In genomic region chr2:96816127-96816835, GRCh38 we compare ENCODE assay signal across 1 cellular context.
TF ChIP-seq lines count a peak whose summit lies in the region.

TSS of gene CNNM3 (plus strand) at chr2:96816268. CDS start at chr2:96816278, 10 bp downstream.

TF ChIP-seq in HepG2, 621 proteins besides CTCF, POLR2A, EP300 and RAD21 (continued from another document and continues in another):
- TF ChIP-seq SNAPC4 (CRISPR knock-in tag; IDR thresholded peaks at IDR 0.05) (no peak), MXD1 (CRISPR knock-in tag; IDR thresholded peaks at IDR 0.05) (no peak; the same call in 1 of the 2 replicates), ZNF292 (CRISPR knock-in tag; IDR thresholded peaks at IDR 0.05; ENCODE audit: borderline replicate concordance, low read depth) (no peak), SRSF9 (IDR thresholded peaks at IDR 0.05; ENCODE audit: borderline replicate concordance, insufficient read depth, low read depth, low read length, poor library complexity, severe bottlenecking) (no peak), FOXA3 (CRISPR knock-in tag; IDR thresholded peaks at IDR 0.05) (peak; percentile 87), ZNF207 (IDR thresholded peaks at IDR 0.05; ENCODE audit: borderline replicate concordance) (no peak), SOX5 (CRISPR knock-in tag; IDR thresholded peaks at IDR 0.05; ENCODE audit: borderline replicate concordance) (peak; percentile 31; the same call in 1 of the 2 replicates), HMG20B (CRISPR knock-in tag; conservative IDR thresholded peaks at IDR 0.05) (no peak), ZFP36 (IDR thresholded peaks at IDR 0.05; ENCODE audit: borderline replicate concordance, low read depth, low read length, partially characterized antibody) (peak; percentile 91), ZNF317 (CRISPR knock-in tag; IDR thresholded peaks at IDR 0.05) (no peak), CREM (IDR thresholded peaks at IDR 0.05) (no peak), CREM (CRISPR knock-in tag; IDR thresholded peaks at IDR 0.05) (no peak), ZNF530 (CRISPR knock-in tag; IDR thresholded peaks at IDR 0.05; ENCODE audit: low read depth) (0 out of 2 replicates have a peak, but pooled peaks have one; percentile 21), ZNF232 (CRISPR knock-in tag; IDR thresholded peaks at IDR 0.05; ENCODE audit: borderline replicate concordance) (no peak), ZNF225 (CRISPR knock-in tag; IDR thresholded peaks at IDR 0.05) (no peak), ZBTB39 (CRISPR knock-in tag; IDR thresholded peaks at IDR 0.05) (no peak), U2AF1 (optimal IDR thresholded peaks at IDR 0.05; ENCODE audit: low read depth, low read length) (peak; percentile 44), ZNF777 (CRISPR knock-in tag; IDR thresholded peaks at IDR 0.05) (peak; percentile 36), U2AF2 (IDR thresholded peaks at IDR 0.05; ENCODE audit: low read depth, low read length) (no peak), NFAT5 (CRISPR knock-in tag; IDR thresholded peaks at IDR 0.05) (peak; percentile 81), ZMYM4 (CRISPR knock-in tag; IDR thresholded peaks at IDR 0.05) (peak; percentile 59), HCFC1 (IDR thresholded peaks at IDR 0.05; ENCODE audit: low read depth, low read length) (peak; percentile 37; the same call in 1 of the 2 replicates), ZSCAN12 (CRISPR knock-in tag; IDR thresholded peaks at IDR 0.05) (no peak), ZFP37 (CRISPR knock-in tag; IDR thresholded peaks at IDR 0.05; ENCODE audit: borderline replicate concordance) (0 out of 2 replicates have a peak, but pooled peaks have one; percentile 35), HOXA5 (CRISPR knock-in tag; IDR thresholded peaks at IDR 0.05) (no peak; the same call in 1 of the 2 replicates), ZNF790 (CRISPR knock-in tag; IDR thresholded peaks at IDR 0.05; ENCODE audit: borderline replicate concordance) (no peak), IRF2 (CRISPR knock-in tag; IDR thresholded peaks at IDR 0.05) (no peak), NCOA1 (CRISPR knock-in tag; IDR thresholded peaks at IDR 0.05) (no peak), PAX8 (CRISPR knock-in tag; IDR thresholded peaks at IDR 0.05; ENCODE audit: borderline replicate concordance) (peak; percentile 98), ZNF816 (CRISPR knock-in tag; IDR thresholded peaks at IDR 0.05; ENCODE audit: borderline replicate concordance) (no peak; the same call in 1 of the 2 replicates)
- TF ChIP-seq, protein P1, sequence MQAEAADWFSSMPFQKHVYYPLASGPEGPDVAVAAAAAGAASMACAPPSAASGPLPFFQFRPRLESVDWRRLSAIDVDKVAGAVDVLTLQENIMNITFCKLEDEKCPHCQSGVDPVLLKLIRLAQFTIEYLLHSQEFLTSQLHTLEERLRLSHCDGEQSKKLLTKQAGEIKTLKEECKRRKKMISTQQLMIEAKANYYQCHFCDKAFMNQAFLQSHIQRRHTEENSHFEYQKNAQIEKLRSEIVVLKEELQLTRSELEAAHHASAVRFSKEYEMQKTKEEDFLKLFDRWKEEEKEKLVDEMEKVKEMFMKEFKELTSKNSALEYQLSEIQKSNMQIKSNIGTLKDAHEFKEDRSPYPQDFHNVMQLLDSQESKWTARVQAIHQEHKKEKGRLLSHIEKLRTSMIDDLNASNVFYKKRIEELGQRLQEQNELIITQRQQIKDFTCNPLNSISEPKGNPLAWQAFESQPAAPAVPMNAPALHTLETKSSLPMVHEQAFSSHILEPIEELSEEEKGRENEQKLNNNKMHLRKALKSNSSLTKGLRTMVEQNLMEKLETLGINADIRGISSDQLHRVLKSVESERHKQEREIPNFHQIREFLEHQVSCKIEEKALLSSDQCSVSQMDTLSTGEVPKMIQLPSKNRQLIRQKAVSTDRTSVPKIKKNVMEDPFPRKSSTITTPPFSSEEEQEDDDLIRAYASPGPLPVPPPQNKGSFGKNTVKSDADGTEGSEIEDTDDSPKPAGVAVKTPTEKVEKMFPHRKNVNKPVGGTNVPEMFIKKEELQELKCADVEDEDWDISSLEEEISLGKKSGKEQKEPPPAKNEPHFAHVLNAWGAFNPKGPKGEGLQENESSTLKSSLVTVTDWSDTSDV (CRISPR knock-in tag; IDR thresholded peaks at IDR 0.05): no peak
- TF ChIP-seq, protein P2, sequence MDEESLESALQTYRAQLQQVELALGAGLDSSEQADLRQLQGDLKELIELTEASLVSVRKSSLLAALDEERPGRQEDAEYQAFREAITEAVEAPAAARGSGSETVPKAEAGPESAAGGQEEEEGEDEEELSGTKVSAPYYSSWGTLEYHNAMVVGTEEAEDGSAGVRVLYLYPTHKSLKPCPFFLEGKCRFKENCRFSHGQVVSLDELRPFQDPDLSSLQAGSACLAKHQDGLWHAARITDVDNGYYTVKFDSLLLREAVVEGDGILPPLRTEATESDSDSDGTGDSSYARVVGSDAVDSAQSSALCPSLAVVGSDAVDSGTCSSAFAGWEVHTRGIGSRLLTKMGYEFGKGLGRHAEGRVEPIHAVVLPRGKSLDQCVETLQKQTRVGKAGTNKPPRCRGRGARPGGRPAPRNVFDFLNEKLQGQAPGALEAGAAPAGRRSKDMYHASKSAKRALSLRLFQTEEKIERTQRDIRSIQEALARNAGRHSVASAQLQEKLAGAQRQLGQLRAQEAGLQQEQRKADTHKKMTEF (CRISPR knock-in tag; IDR thresholded peaks at IDR 0.05): peak; percentile 62; the same call in 1 of the 2 replicates
- TF ChIP-seq, protein P3, sequence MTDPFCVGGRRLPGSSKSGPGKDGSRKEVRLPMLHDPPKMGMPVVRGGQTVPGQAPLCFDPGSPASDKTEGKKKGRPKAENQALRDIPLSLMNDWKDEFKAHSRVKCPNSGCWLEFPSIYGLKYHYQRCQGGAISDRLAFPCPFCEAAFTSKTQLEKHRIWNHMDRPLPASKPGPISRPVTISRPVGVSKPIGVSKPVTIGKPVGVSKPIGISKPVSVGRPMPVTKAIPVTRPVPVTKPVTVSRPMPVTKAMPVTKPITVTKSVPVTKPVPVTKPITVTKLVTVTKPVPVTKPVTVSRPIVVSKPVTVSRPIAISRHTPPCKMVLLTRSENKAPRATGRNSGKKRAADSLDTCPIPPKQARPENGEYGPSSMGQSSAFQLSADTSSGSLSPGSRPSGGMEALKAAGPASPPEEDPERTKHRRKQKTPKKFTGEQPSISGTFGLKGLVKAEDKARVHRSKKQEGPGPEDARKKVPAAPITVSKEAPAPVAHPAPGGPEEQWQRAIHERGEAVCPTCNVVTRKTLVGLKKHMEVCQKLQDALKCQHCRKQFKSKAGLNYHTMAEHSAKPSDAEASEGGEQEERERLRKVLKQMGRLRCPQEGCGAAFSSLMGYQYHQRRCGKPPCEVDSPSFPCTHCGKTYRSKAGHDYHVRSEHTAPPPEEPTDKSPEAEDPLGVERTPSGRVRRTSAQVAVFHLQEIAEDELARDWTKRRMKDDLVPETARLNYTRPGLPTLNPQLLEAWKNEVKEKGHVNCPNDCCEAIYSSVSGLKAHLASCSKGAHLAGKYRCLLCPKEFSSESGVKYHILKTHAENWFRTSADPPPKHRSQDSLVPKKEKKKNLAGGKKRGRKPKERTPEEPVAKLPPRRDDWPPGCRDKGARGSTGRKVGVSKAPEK (CRISPR knock-in tag; IDR thresholded peaks at IDR 0.05; ENCODE audit: borderline replicate concordance): no peak
- TF ChIP-seq, protein P4, sequence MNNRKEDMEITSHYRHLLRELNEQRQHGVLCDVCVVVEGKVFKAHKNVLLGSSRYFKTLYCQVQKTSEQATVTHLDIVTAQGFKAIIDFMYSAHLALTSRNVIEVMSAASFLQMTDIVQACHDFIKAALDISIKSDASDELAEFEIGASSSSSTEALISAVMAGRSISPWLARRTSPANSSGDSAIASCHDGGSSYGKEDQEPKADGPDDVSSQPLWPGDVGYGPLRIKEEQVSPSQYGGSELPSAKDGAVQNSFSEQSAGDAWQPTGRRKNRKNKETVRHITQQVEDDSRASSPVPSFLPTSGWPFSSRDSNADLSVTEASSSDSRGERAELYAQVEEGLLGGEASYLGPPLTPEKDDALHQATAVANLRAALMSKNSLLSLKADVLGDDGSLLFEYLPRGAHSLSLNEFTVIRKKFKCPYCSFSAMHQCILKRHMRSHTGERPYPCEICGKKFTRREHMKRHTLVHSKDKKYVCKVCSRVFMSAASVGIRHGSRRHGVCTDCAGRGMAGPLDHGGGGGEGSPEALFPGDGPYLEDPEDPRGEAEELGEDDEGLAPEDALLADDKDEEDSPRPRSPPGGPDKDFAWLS (CRISPR knock-in tag; IDR thresholded peaks at IDR 0.05; ENCODE audit: borderline replicate concordance): no peak
- TF ChIP-seq, protein P5, sequence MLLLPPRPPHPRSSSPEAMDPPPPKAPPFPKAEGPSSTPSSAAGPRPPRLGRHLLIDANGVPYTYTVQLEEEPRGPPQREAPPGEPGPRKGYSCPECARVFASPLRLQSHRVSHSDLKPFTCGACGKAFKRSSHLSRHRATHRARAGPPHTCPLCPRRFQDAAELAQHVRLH (CRISPR knock-in tag; IDR thresholded peaks at IDR 0.05; ENCODE audit: borderline replicate concordance, low read depth): no peak; the same call in 1 of the 2 replicates
